In genomic region chr1:236175642-236176336, GRCh38 we compare ENCODE assay signal across 11 cellular contexts. TPM values are rescaled to one million over a fixed set of nuclear protein-coding genes. Genes with fewer than 3 reads are reported as not detected.
DNase-seq lines count a peak whose midpoint lies in the region; ATAC-seq and TF ChIP-seq lines count a peak whose summit lies in the region.
"Had no signal": no experiment of that assay in that cellular context is flagged by ENCODE, and none has a peak within 500 bp of the region (broad histone marks: within the 10 kb centered on the region; RNA-seq: fewer than 3 reads in every experiment).

No MANE protein-coding gene starts in this region.

- peak overlapping the region; percentile 12 for H3K4me3 ChIP-seq in epithelial cell of proximal tubule (ENCODE audit: low read depth, low read length)
- H3K4me3 ChIP-seq: testis had no signal

- no peak for TF ChIP-seq CTCF in epithelial cell of proximal tubule (conservative IDR thresholded peaks at IDR 0.05; ENCODE audit: low read depth, low read length)

- ATAC-seq in GM18498 (IDR thresholded peaks at IDR 0.05; ENCODE audit: unreplicated experiment) (peak; percentile 86), GM21367 (IDR thresholded peaks at IDR 0.05; ENCODE audit: unreplicated experiment) (peak; percentile 92), HG03103 (IDR thresholded peaks at IDR 0.05; ENCODE audit: low read depth, unreplicated experiment) (peak; percentile 82)

- peak; percentile 63 for DNase-seq in epithelial cell of proximal tubule (ENCODE audit: low read depth)
- no peak for DNase-seq in NCI-H524 treated with DMSO at 0.1 percent for 48 hours (lab: John Stamatoyannopoulos, UW)
- DNase-seq in activated T-cell treated with anti-CD3 and anti-CD28 coated beads, Interleukin-2, amount 50 U/mL, for 48 hours: no peak
- DNase-seq in stimulated activated CD4-positive, alpha-beta T cell treated with anti-CD3 and anti-CD28 coated beads, Interleukin-2, amount 100 ng/mL, for 48 hours: no peak
- DNase-seq in SHP77 (lab: John Stamatoyannopoulos, UW): no peak
- DNase-seq: cerebellar nuclear complex, NCI-H187 treated with DMSO at 0.1 percent for 48 hours, testis had no signal

RNA-seq across cellular contexts. Expression of gene GPR137B, which starts 33.5 kb away (rescaled TPM):
- total RNA-seq in epithelial cell of proximal tubule: 9.4 and 14.8 TPM in 2 replicates
